11 cellular contexts compared by ENCODE assay signal in genomic region chr3:59566481-59566975, GRCh38.
DNase-seq lines count a peak whose midpoint lies in the region; ATAC-seq, FAIRE-seq and TF ChIP-seq lines count a peak whose summit lies in the region.
"Had no signal": no experiment of that assay in that cellular context is flagged by ENCODE, and none has a peak within 500 bp of the region (broad histone marks: within the 10 kb centered on the region; RNA-seq: fewer than 3 reads in every experiment).

No MANE protein-coding gene starts in this region.

- H3K36me3 ChIP-seq in transverse colon: no peaks in the 10 kb centered on the region
- H3K36me3 ChIP-seq: cardiac muscle cell, heart right ventricle had no signal

- H3K27ac ChIP-seq in transverse colon: no peak overlapping the region
- H3K27ac ChIP-seq: cardiac muscle cell, heart right ventricle had no signal

- TF ChIP-seq EP300 in transverse colon (IDR thresholded peaks at IDR 0.05; ENCODE audit: low read depth): no peak

- H3K4me3 ChIP-seq in epithelial cell of esophagus (ENCODE audit: low read length) (no peak overlapping the region), transverse colon (no peak overlapping the region)
- H3K4me3 ChIP-seq: cardiac muscle cell, heart right ventricle had no signal

- no peak for TF ChIP-seq POLR2A in transverse colon (IDR thresholded peaks at IDR 0.05)

- H3K9me3 ChIP-seq in transverse colon: no peaks in the 10 kb centered on the region
- H3K9me3 ChIP-seq: heart right ventricle had no signal

- intact Hi-C loops in transverse colon (cut with DNase I; ENCODE audit: low total_unique reads): no loop called here

- H3K27me3 ChIP-seq in transverse colon: no peaks in the 10 kb centered on the region
- H3K27me3 ChIP-seq: cardiac muscle cell, heart right ventricle had no signal

- peak; percentile 100 for ATAC-seq in GM18520 (IDR thresholded peaks at IDR 0.05; ENCODE audit: unreplicated experiment)
- peak; percentile 97 for ATAC-seq in GM19463 (IDR thresholded peaks at IDR 0.05; ENCODE audit: unreplicated experiment)
- ATAC-seq in HG03095 (IDR thresholded peaks at IDR 0.05; ENCODE audit: unreplicated experiment): peak; percentile 96
- ATAC-seq: heart right ventricle had no signal

- FAIRE-seq in HTR-8/SVneo (lab: Jason Lieb, UNC): no peak
- FAIRE-seq: TTC549 had no signal

- 68 to 82% methylated on average over 5 to 6 of the region's 6 CpGs for WGBS in transverse colon (ENCODE audit: low coverage in 1 of 2), 2 donors

- peak; percentile 99 for DNase-seq in epithelial cell of esophagus (ENCODE audit: low read depth)
- DNase-seq in HTR-8/SVneo (ENCODE audit: insufficient read length, low spot score): no peak
- DNase-seq in transverse colon: no peak
- no peak for DNase-seq in NCI-H226
- DNase-seq: heart right ventricle, NCI-H1048 had no signal

- no peaks in the 10 kb centered on the region for H3K4me1 ChIP-seq in transverse colon

- no peak for TF ChIP-seq CTCF in epithelial cell of esophagus (IDR thresholded peaks at IDR 0.05; ENCODE audit: insufficient read depth, low read depth, low read length, missing control alignments)
- TF ChIP-seq CTCF in transverse colon (IDR thresholded peaks at IDR 0.05): no peak

- in situ Hi-C loops in transverse colon (cut with MboI; ENCODE audit: low pct_ligation_motif_present in 1 of 4, low pct_unique_long_range_greater_than_20kb in 1 of 4, low sequenced_read_pairs in 3 of 4): no loop called here
